ENCODE assay signal across 8 cellular contexts in genomic region chr1:116763787-116764465, GRCh38. TPM values are rescaled to one million over a fixed set of nuclear protein-coding genes. Genes with fewer than 3 reads are reported as not detected.
DNase-seq lines count a peak whose midpoint lies in the region; ATAC-seq and TF ChIP-seq lines count a peak whose summit lies in the region.

No MANE protein-coding gene starts in this region.

- peak overlapping the region; percentile 57 for H3K27ac ChIP-seq in CD8-positive, alpha-beta T cell (ENCODE audit: low read depth, low read length)
- H3K27ac ChIP-seq in right cardiac atrium (ENCODE audit: low read length): peak overlapping the region; percentile 22

- TF ChIP-seq POLR2A in lower leg skin (IDR thresholded peaks at IDR 0.05): no peak

- WGBS in right cardiac atrium: 71% methylated on average over 11 of the region's 11 CpGs
- WGBS in lower leg skin, 2 donors: 86 to 90% methylated on average over 11 of the region's 11 CpGs

- POLR2A ChIA-PET in CD8-positive, alpha-beta T cell (lab: Charles Lee): interaction anchor here (0.6 to 10.6 kb wide), 21 partner anchors 8 to 376 kb away, joined by 3 to 130 read pairs (median 4); partner anchors contain the start of genes CD2 and TTF2

- CTCF ChIA-PET in CD8-positive, alpha-beta T cell (lab: Charles Lee): interaction anchor here (0.8 to 16.1 kb wide), 12 partner anchors 9 to 290 kb away, joined by 3 to 203 read pairs (median 4); partner anchors contain the start of gene CD2

- peak overlapping the region; percentile 75 for H3K4me3 Mint-ChIP-seq in CD8-positive, alpha-beta T cell
- peak overlapping the region; percentile 82 to 94 for H3K4me3 Mint-ChIP-seq in stimulated activated naive CD8-positive, alpha-beta T cell treated with anti-CD3 and anti-CD28 coated beads, Interleukin-15, amount 100 ng/mL, for 72 hours

- H3K36me3 Mint-ChIP-seq in CD8-positive, alpha-beta T cell: peaks cover 96% of the 10 kb centered on the region

- no peaks in the 10 kb centered on the region for H3K9me3 Mint-ChIP-seq in CD8-positive, alpha-beta T cell
- H3K9me3 Mint-ChIP-seq in stimulated activated naive CD8-positive, alpha-beta T cell treated with anti-CD3 and anti-CD28 coated beads, Interleukin-15, amount 100 ng/mL, for 72 hours: no peaks in the 10 kb centered on the region

- no peaks in the 10 kb centered on the region for H3K9me3 ChIP-seq in CD8-positive, alpha-beta T cell (ENCODE audit: low read length)
- no peaks in the 10 kb centered on the region for H3K9me3 ChIP-seq in right cardiac atrium (ENCODE audit: control insufficient read depth, low read length)

- peaks cover 96% of the 10 kb centered on the region for H3K4me1 Mint-ChIP-seq in CD8-positive, alpha-beta T cell (ENCODE audit: low read depth)
- peaks cover 86% of the 10 kb centered on the region for H3K4me1 Mint-ChIP-seq in stimulated activated naive CD8-positive, alpha-beta T cell treated with anti-CD3 and anti-CD28 coated beads, Interleukin-15, amount 100 ng/mL, for 72 hours

- no peaks in the 10 kb centered on the region for H3K27me3 ChIP-seq in CD8-positive, alpha-beta T cell (ENCODE audit: insufficient read depth, low read length)
- no peaks in the 10 kb centered on the region for H3K27me3 ChIP-seq in right cardiac atrium (ENCODE audit: control insufficient read depth, insufficient read depth)

- H3K27me3 Mint-ChIP-seq in CD8-positive, alpha-beta T cell (ENCODE audit: low read depth): no peaks in the 10 kb centered on the region
- H3K27me3 Mint-ChIP-seq in stimulated activated naive CD8-positive, alpha-beta T cell treated with anti-CD3 and anti-CD28 coated beads, Interleukin-15, amount 100 ng/mL, for 72 hours: no peaks in the 10 kb centered on the region

- intact Hi-C loops in CD8-positive, alpha-beta T cell (cut with DNase I, micrococcal nuclease): loop anchor here (1.0 to 10.0 kb wide), 4 partner anchors 9 to 893 kb away; no protein-coding TSS in a partner anchor
- intact Hi-C loops in right cardiac atrium (cut with DNase I) (no loop called here), lower leg skin (cut with DNase I; ENCODE audit: low total_unique reads) (no loop called here)

- DNase-seq in CD8-positive, alpha-beta T cell: peak in 2 of 7 experiments; percentile 45 to 55
- DNase-seq in HuH-7 (ENCODE audit: low spot score): peak; percentile 75
- peak; percentile 82 for DNase-seq in activated CD8-positive, alpha-beta memory T cell treated with anti-CD3 and anti-CD28 coated beads, Interleukin-2, amount 50 U/mL, for 48 hours
- DNase-seq in right cardiac atrium: no peak
- peak; percentile 75 to 83 for DNase-seq in stimulated activated naive CD8-positive, alpha-beta T cell treated with anti-CD3 and anti-CD28 coated beads, Interleukin-15, amount 100 ng/mL, for 72 hours
- DNase-seq in lower leg skin (ENCODE audit: low spot score in 2 of 2): no peak

- H3K27ac Mint-ChIP-seq in CD8-positive, alpha-beta T cell: peak overlapping the region; percentile 96
- peak overlapping the region; percentile 99 for H3K27ac Mint-ChIP-seq in stimulated activated naive CD8-positive, alpha-beta T cell treated with anti-CD3 and anti-CD28 coated beads, Interleukin-15, amount 100 ng/mL, for 72 hours

- H3K4me1 ChIP-seq in CD8-positive, alpha-beta T cell (ENCODE audit: insufficient read depth, low read length): peaks cover 96% of the 10 kb centered on the region
- H3K4me1 ChIP-seq in right cardiac atrium (ENCODE audit: control insufficient read depth, insufficient read depth, low read length): no peaks in the 10 kb centered on the region

- TF ChIP-seq CTCF in CD8-positive, alpha-beta T cell (IDR thresholded peaks at IDR 0.05): peak; percentile 22
- no peak for TF ChIP-seq CTCF in lower leg skin (IDR thresholded peaks at IDR 0.05)

- peak overlapping the region; percentile 22 for H3K4me3 ChIP-seq in CD8-positive, alpha-beta T cell (ENCODE audit: low read depth, low read length)
- H3K4me3 ChIP-seq in right cardiac atrium (ENCODE audit: low read length): no peak overlapping the region
- no peak overlapping the region for H3K4me3 ChIP-seq in lower leg skin (ENCODE audit: low read depth, poor library complexity, severe bottlenecking)

- peaks cover 77% of the 10 kb centered on the region for H3K36me3 ChIP-seq in CD8-positive, alpha-beta T cell (ENCODE audit: insufficient read depth, low read length)

- ATAC-seq in CD8-positive, alpha-beta T cell: peak; percentile 10
- peak; percentile 22 to 64 for ATAC-seq in right cardiac atrium
- peak; percentile 42 for ATAC-seq in stimulated activated naive CD8-positive, alpha-beta T cell treated with anti-CD3 and anti-CD28 coated beads, Interleukin-15, amount 100 ng/mL, for 72 hours
- ATAC-seq in GM21390 (IDR thresholded peaks at IDR 0.05; ENCODE audit: unreplicated experiment): no peak
- ATAC-seq in GM18907 (IDR thresholded peaks at IDR 0.05; ENCODE audit: unreplicated experiment): no peak

RNA-seq across cellular contexts. Expression of gene CD2, which starts 9.7 kb away (rescaled TPM):
- 100 to 1,000 TPM in 1 of 2 experiments, 10 to 100 TPM in 1; 97.8 to 102 TPM for total RNA-seq in CD8-positive, alpha-beta T cell
- 1 to 10 TPM in 2 of 4 donors, under 1 TPM in 2; 0.92 to 2.6 (median 1.5) TPM for total RNA-seq in right cardiac atrium
- 0.59 TPM for polyA plus RNA-seq in right cardiac atrium
- 1 to 10 TPM in 2 of 4 donors, under 1 TPM in 1, not detected in 1; 0.78 to 1.1 (median 1.1) TPM for total RNA-seq in lower leg skin

Comparison
In these comparisons a context has a peak if more than half of its experiments do, and no peak if none do; other contexts are left out.
1. ATAC-seq: peak in CD8-positive, alpha-beta T cell (single experiment), right cardiac atrium (2 of 2) and stimulated activated naive CD8-positive, alpha-beta T cell treated with anti-CD3 and anti-CD28 coated beads, Interleukin-15, amount 100 ng/mL, for 72 hours (single experiment); none in GM21390 (single experiment) and GM18907 (single experiment).
2. DNase-seq: peak in HuH-7 (single experiment), activated CD8-positive, alpha-beta memory T cell treated with anti-CD3 and anti-CD28 coated beads, Interleukin-2, amount 50 U/mL, for 48 hours (single experiment) and stimulated activated naive CD8-positive, alpha-beta T cell treated with anti-CD3 and anti-CD28 coated beads, Interleukin-15, amount 100 ng/mL, for 72 hours (2 of 2); none in right cardiac atrium (0 of 3) and lower leg skin (0 of 2).
3. RNA of gene CD2, which starts 9.7 kb away (total RNA-seq): 97.8 to 102 TPM in CD8-positive, alpha-beta T cell; 0.92 to 2.6 TPM in right cardiac atrium and 0.78 to 1.1 TPM in lower leg skin; every median in the first group is over 10 times any median in the second.
4. intact Hi-C loops: an anchor here in CD8-positive, alpha-beta T cell (1.0 to 10.0 kb wide); none called in right cardiac atrium and lower leg skin.